21 cellular contexts compared by ENCODE assay signal in the genomic region with DNA sequence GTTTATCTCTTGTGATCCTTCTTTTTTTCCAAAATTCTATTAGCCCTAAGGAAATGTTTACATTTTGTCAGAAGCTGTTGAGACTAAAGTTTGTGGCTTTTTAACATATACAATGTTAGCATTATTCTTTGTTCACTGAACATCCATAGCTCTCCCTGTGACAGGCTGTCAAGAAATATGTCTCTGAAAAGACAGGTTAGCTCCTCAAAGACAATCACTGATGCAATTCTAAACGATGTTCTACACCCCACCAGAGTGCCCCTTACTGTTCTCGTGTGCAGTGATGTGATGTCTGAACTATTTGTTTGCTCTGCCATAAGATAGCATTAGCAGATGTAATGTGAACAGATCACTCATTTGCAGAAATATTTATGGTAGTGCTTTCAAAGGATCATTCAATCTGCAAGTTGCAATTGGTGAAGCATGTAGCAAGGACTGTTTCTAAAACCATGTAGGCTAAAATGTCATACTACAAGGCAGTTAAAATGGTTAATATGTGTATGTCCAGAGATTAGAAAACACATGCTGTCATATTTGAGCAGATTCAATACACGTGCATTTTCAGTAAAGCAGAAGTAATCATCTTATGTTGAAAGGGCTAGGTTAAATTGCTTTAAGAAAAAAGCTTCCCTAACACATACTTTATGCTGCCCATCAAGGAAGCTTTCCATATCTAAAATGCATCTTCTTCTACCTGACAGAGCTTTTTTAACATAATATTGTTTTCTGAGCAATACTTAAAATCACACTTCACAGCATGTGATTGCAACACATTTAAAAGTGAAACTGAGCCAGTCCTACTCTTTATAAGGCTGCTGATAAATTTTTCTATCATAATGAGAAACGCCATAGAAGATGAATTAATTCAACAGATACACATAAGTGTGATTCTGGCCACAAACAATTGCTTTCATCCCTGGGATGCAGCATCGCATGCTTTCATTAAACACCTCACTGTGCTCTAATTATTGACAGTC.
DNase-seq lines count a peak whose midpoint lies in the region; ATAC-seq and TF ChIP-seq lines count a peak whose summit lies in the region.
"Had no signal": no experiment of that assay in that cellular context is flagged by ENCODE, and none has a peak within 500 bp of the region (broad histone marks: within the 10 kb centered on the region; RNA-seq: fewer than 3 reads in every experiment).

No MANE protein-coding gene starts in this region.

- 46 to 53% methylated on average over 5 of the region's 5 CpGs for WGBS in upper lobe of left lung, 2 donors

- H3K4me3 ChIP-seq in upper lobe of left lung (no peak overlapping the region), right atrium auricular region (no peak overlapping the region)
- H3K4me3 ChIP-seq: SJCRH30 had no signal

- H3K27me3 ChIP-seq in upper lobe of left lung = no peaks in the 10 kb centered on the region
- no peaks in the 10 kb centered on the region for H3K27me3 ChIP-seq in right atrium auricular region
- H3K27me3 ChIP-seq: SJCRH30 had no signal

- H3K9me3 ChIP-seq in upper lobe of left lung = no peaks in the 10 kb centered on the region
- H3K9me3 ChIP-seq in right atrium auricular region = no peaks in the 10 kb centered on the region
- H3K9me3 ChIP-seq: Caco-2, SJCRH30 had no signal

- H3K36me3 ChIP-seq in upper lobe of left lung (no peaks in the 10 kb centered on the region), right atrium auricular region (no peaks in the 10 kb centered on the region)
- H3K36me3 ChIP-seq: SJCRH30 had no signal

- H3K27ac ChIP-seq in upper lobe of left lung (no peak overlapping the region), right atrium auricular region (no peak overlapping the region)
- H3K27ac ChIP-seq: SJCRH30 had no signal

- TF ChIP-seq EP300 in upper lobe of left lung (IDR thresholded peaks at IDR 0.05) = no peak

- TF ChIP-seq CTCF in upper lobe of left lung (IDR thresholded peaks at IDR 0.05) (no peak), right atrium auricular region (IDR thresholded peaks at IDR 0.05) (no peak)

- no peaks in the 10 kb centered on the region for H3K4me1 ChIP-seq in upper lobe of left lung
- no peaks in the 10 kb centered on the region for H3K4me1 ChIP-seq in right atrium auricular region
- H3K4me1 ChIP-seq: Caco-2 had no signal

- no peak for TF ChIP-seq POLR2A in upper lobe of left lung (IDR thresholded peaks at IDR 0.05)

- ATAC-seq in SK-N-SH treated with all-trans-retinoic acid at 6 μM for 48 hours (peak; percentile 31; the same call in 2 of the 3 replicates), upper lobe of left lung (ENCODE audit: low FRiP score in 2 of 2) (no peak), HG02852 (IDR thresholded peaks at IDR 0.05; ENCODE audit: unreplicated experiment) (no peak)
- ATAC-seq: activated CD4-positive, alpha-beta T cell treated with anti-CD3 and anti-CD28 coated beads for 36 hours; HCT116; natural killer cell treated with Interleukin-12 subunit alpha and Interleukin-12 subunit beta and Interleukin-15 and Interleukin-18, amount 100 ng/mL, for 72 hours had no signal

- DNase-seq in GM03348 (ENCODE audit: low spot score) (peak; percentile 3), MV-4-11 (lab: John Stamatoyannopoulos, UW) (peak; percentile 9), left kidney (ENCODE audit: low read depth, low spot score) (peak; percentile 37), upper lobe of left lung (no peak), right atrium auricular region (ENCODE audit: low spot score) (no peak), OCI-M2 (lab: John Stamatoyannopoulos, UW; ENCODE audit: unreplicated experiment) (no peak)
- DNase-seq: activated CD4-positive, alpha-beta T cell treated with anti-CD3 and anti-CD28 coated beads for 36 hours; activated effector memory CD4-positive, alpha-beta T cell treated with anti-CD3 and anti-CD28 coated beads, Interleukin-2, amount 50 U/mL, for 16 hours; Caco-2; central memory CD4-positive, alpha-beta T cell; effector memory CD4-positive, alpha-beta T cell; islet precursor cell; KG1; NCI-H446; small intestine; T-helper 9 cell had no signal

TF ChIP-seq in SK-N-SH treated with all-trans-retinoic acid at 6 μM for 48 hours, 23 proteins besides CTCF, POLR2A, EP300 and RAD21:
- TF ChIP-seq ZNF70 (CRISPR knock-in tag; IDR thresholded peaks at IDR 0.05) (no peak), ISL1 (CRISPR knock-in tag; IDR thresholded peaks at IDR 0.05) (peak; percentile 35; the same call in 1 of the 2 replicates)

Comparison
In these comparisons a context has a peak if more than half of its experiments do, and no peak if none do; other contexts are left out.
1. DNase-seq: peak in GM03348 (single experiment), MV-4-11 (single experiment) and left kidney (single experiment); none in upper lobe of left lung (0 of 2), right atrium auricular region (single experiment) and OCI-M2 (single experiment).